Comparison of ENCODE assay signal across 18 cellular contexts in the genomic region with DNA sequence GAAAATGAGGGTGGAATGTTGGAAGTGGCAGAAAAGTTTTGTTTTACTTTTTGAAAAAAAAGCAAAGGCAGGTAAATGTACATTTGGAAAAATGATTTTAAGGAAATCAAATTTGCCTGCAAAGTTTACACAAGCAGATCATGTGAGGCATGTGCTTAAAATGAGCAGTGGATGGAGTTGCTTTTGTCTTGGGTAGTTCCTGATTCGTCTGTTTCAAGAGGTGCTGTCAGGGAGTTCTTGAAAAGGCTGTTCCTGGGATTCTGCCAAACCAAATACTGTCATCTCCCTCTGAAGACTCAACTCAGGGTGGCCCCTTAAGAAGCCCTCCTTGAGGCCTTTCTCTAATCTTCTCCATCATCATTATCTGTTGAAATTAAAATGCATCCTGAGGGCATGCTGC. TPM values are rescaled to one million over a fixed set of nuclear protein-coding genes. Genes with fewer than 3 reads are reported as not detected.
DNase-seq lines count a peak whose midpoint lies in the region; ATAC-seq and TF ChIP-seq lines count a peak whose summit lies in the region.
"Had no signal": no experiment of that assay in that cellular context is flagged by ENCODE, and none has a peak within 500 bp of the region (broad histone marks: within the 10 kb centered on the region; RNA-seq: fewer than 3 reads in every experiment).

No MANE protein-coding gene starts in this region.

- H3K4me2 ChIP-seq in smooth muscle cell: no peak overlapping the region
- H3K4me2 ChIP-seq: A549 had no signal

- H3K36me3 ChIP-seq in HEK293 (ENCODE audit: control insufficient read depth in 2 of 2, insufficient read depth in 1 of 2, low read length in 2 of 2) (no peaks in the 10 kb centered on the region), left lung (no peaks in the 10 kb centered on the region), smooth muscle cell (ENCODE audit: low read depth) (no peaks in the 10 kb centered on the region)

- H3K27ac ChIP-seq in HEK293 (ENCODE audit: extremely low read depth, low read depth, low read length) (no peak overlapping the region), left lung (no peak overlapping the region), smooth muscle cell (ENCODE audit: low read depth) (no peak overlapping the region)
- H3K27ac ChIP-seq: A549 had no signal

- no peaks in the 10 kb centered on the region for H3K79me2 ChIP-seq in smooth muscle cell (ENCODE audit: low read depth)

- H3K9me3 ChIP-seq in HEK293 (ENCODE audit: control insufficient read depth, insufficient read depth, low read depth, low read length) (no peaks in the 10 kb centered on the region), left lung (no peaks in the 10 kb centered on the region), smooth muscle cell (replicated peaks; ENCODE audit: low read depth) (no peaks in the 10 kb centered on the region)
- H3K9me3 ChIP-seq: A549, Caco-2 had no signal

- H3K4me3 ChIP-seq in HEK293 (ENCODE audit: low read depth, low read length) (no peak overlapping the region), left lung (no peak overlapping the region), smooth muscle cell (no peak overlapping the region)
- H3K4me3 ChIP-seq: A549 had no signal

- H3K27me3 ChIP-seq in left lung: no peaks in the 10 kb centered on the region
- no peaks in the 10 kb centered on the region for H3K27me3 ChIP-seq in smooth muscle cell (ENCODE audit: low read depth)

- CTCF ChIA-PET in HEK293 (lab: Yijun Ruan, JAX): no interaction called here

- no peaks in the 10 kb centered on the region for H4K20me1 ChIP-seq in smooth muscle cell (ENCODE audit: low read depth)

- intact Hi-C loops in left lung (cut with DNase I): no loop called here

- TF ChIP-seq CTCF in HEK293 (tag by site-specific recombination; IDR thresholded peaks at IDR 0.05): no peak
- TF ChIP-seq CTCF in left lung (IDR thresholded peaks at IDR 0.05): no peak
- no peak for TF ChIP-seq CTCF in smooth muscle cell (IDR thresholded peaks at IDR 0.05; ENCODE audit: borderline replicate concordance, insufficient read depth, poor library complexity, severe bottlenecking)

- H3F3A ChIP-seq in smooth muscle cell (ENCODE audit: low read depth): no peaks in the 10 kb centered on the region

- H2AFZ ChIP-seq in smooth muscle cell (ENCODE audit: low read depth): no peak overlapping the region

- WGBS in smooth muscle cell (ENCODE audit: low lambda C conversion rate): 82% methylated on average over 1 of the region's 1 CpG

- peaks cover 16% of the 10 kb centered on the region for H3K4me1 ChIP-seq in HEK293 (ENCODE audit: control insufficient read depth, insufficient read depth, low read length)
- no peaks in the 10 kb centered on the region for H3K4me1 ChIP-seq in left lung
- peaks cover 4% of the 10 kb centered on the region for H3K4me1 ChIP-seq in smooth muscle cell (ENCODE audit: low read depth)
- H3K4me1 ChIP-seq: A549, Caco-2 had no signal

- POLR2A ChIA-PET in HEK293 (lab: Yijun Ruan, JAX): no interaction called here

- ATAC-seq in left lung (peak; percentile 11), HG03439 (IDR thresholded peaks at IDR 0.05; ENCODE audit: unreplicated experiment) (no peak)
- ATAC-seq: A549, T-cell had no signal

- H3K9ac ChIP-seq in smooth muscle cell (ENCODE audit: low read depth): no peak overlapping the region

- DNase-seq in NCI-H1436 (lab: John Stamatoyannopoulos, UW) (peak; percentile 21), NCI-H1436 treated with DMSO at 0.1 percent for 48 hours (lab: John Stamatoyannopoulos, UW) (no peak), NCI-H345 treated with DMSO at 0.1 percent for 48 hours (lab: John Stamatoyannopoulos, UW; ENCODE audit: unreplicated experiment) (peak; percentile 6), left lung (no peak), smooth muscle cell (lab: John Stamatoyannopoulos, UW; ENCODE audit: unreplicated experiment) (no peak), occipital lobe (lab: John Stamatoyannopoulos, UW) (no peak)
- DNase-seq: Caco-2; EL; HFFc6; NCI-H1694; NCI-H2171 treated with DMSO at 0.1 percent for 48 hours; NCI-H524 treated with DMSO at 0.1 percent for 48 hours; NK-92 treated with Interleukin-12 subunit alpha and Interleukin-12 subunit beta, amount 100 ng/mL, for 24 hours; T-cell had no signal

TF ChIP-seq in HEK293, 187 proteins besides CTCF, POLR2A, EP300 and RAD21 (continues in another document):
- TF ChIP-seq BCL11A (tag by site-specific recombination; IDR thresholded peaks at IDR 0.05; ENCODE audit: low read depth) (no peak), ZNF76 (tag by site-specific recombination; IDR thresholded peaks at IDR 0.05; ENCODE audit: borderline replicate concordance, low read depth) (no peak), ZNF266 (tag by site-specific recombination; IDR thresholded peaks at IDR 0.05; ENCODE audit: low read depth) (no peak), MYNN (tag by site-specific recombination; IDR thresholded peaks at IDR 0.05; ENCODE audit: borderline replicate concordance) (no peak), RBAK (tag by site-specific recombination; IDR thresholded peaks at IDR 0.05) (no peak), ZNF311 (tag by site-specific recombination; IDR thresholded peaks at IDR 0.05; ENCODE audit: borderline replicate concordance) (no peak), ZNF37A (tag by site-specific recombination; IDR thresholded peaks at IDR 0.05) (no peak), ZBTB20 (tag by site-specific recombination; IDR thresholded peaks at IDR 0.05) (no peak), ZNF423 (tag by site-specific recombination; IDR thresholded peaks at IDR 0.05) (no peak), PRDM1 (tag by site-specific recombination; IDR thresholded peaks at IDR 0.05) (no peak), FEZF1 (tag by site-specific recombination; IDR thresholded peaks at IDR 0.05) (peak; percentile 78), ZNF16 (tag by site-specific recombination; IDR thresholded peaks at IDR 0.05; ENCODE audit: low read depth) (no peak), ZNF10 (tag by site-specific recombination; IDR thresholded peaks at IDR 0.05) (peak; percentile 52; the same call in 1 of the 2 replicates), ZNF768 (tag by site-specific recombination; IDR thresholded peaks at IDR 0.05) (no peak), ZBTB7A (tag by site-specific recombination; IDR thresholded peaks at IDR 0.05; ENCODE audit: low read depth) (no peak), ZNF404 (tag by site-specific recombination; IDR thresholded peaks at IDR 0.05) (no peak), ZNF843 (tag by site-specific recombination; IDR thresholded peaks at IDR 0.05) (no peak), OSR2 (tag by site-specific recombination; IDR thresholded peaks at IDR 0.05) (0 out of 2 replicates have a peak, but pooled peaks have one; percentile 9), MEIS1 (CRISPR knock-in tag; IDR thresholded peaks at IDR 0.05; ENCODE audit: borderline replicate concordance) (no peak), YY1 (tag by site-specific recombination; IDR thresholded peaks at IDR 0.05) (no peak), ZNF621 (tag by site-specific recombination; IDR thresholded peaks at IDR 0.05) (no peak), KLF7 (tag by site-specific recombination; IDR thresholded peaks at IDR 0.05; ENCODE audit: borderline replicate concordance) (no peak)
- TF ChIP-seq, protein P1, sequence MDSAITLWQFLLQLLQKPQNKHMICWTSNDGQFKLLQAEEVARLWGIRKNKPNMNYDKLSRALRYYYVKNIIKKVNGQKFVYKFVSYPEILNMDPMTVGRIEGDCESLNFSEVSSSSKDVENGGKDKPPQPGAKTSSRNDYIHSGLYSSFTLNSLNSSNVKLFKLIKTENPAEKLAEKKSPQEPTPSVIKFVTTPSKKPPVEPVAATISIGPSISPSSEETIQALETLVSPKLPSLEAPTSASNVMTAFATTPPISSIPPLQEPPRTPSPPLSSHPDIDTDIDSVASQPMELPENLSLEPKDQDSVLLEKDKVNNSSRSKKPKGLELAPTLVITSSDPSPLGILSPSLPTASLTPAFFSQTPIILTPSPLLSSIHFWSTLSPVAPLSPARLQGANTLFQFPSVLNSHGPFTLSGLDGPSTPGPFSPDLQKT (IDR thresholded peaks at IDR 0.05; ENCODE audit: borderline replicate concordance, low read depth, low read length): no peak
- TF ChIP-seq, protein P2, sequence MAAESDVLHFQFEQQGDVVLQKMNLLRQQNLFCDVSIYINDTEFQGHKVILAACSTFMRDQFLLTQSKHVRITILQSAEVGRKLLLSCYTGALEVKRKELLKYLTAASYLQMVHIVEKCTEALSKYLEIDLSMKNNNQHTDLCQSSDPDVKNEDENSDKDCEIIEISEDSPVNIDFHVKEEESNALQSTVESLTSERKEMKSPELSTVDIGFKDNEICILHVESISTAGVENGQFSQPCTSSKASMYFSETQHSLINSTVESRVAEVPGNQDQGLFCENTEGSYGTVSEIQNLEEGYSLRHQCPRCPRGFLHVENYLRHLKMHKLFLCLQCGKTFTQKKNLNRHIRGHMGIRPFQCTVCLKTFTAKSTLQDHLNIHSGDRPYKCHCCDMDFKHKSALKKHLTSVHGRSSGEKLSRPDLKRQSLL (tag by site-specific recombination; IDR thresholded peaks at IDR 0.05): no peak
- TF ChIP-seq, protein P3, sequence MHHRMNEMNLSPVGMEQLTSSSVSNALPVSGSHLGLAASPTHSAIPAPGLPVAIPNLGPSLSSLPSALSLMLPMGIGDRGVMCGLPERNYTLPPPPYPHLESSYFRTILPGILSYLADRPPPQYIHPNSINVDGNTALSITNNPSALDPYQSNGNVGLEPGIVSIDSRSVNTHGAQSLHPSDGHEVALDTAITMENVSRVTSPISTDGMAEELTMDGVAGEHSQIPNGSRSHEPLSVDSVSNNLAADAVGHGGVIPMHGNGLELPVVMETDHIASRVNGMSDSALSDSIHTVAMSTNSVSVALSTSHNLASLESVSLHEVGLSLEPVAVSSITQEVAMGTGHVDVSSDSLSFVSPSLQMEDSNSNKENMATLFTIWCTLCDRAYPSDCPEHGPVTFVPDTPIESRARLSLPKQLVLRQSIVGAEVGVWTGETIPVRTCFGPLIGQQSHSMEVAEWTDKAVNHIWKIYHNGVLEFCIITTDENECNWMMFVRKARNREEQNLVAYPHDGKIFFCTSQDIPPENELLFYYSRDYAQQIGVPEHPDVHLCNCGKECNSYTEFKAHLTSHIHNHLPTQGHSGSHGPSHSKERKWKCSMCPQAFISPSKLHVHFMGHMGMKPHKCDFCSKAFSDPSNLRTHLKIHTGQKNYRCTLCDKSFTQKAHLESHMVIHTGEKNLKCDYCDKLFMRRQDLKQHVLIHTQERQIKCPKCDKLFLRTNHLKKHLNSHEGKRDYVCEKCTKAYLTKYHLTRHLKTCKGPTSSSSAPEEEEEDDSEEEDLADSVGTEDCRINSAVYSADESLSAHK (tag by site-specific recombination; IDR thresholded peaks at IDR 0.05): peak; percentile 98

RNA-seq across cellular contexts. Expression of a gene that starts 59.0 kb away (rescaled TPM):
- under 1 TPM; 0.09 to 0.37 TPM for total RNA-seq in left lung
- 2.2 and 4.5 TPM in 2 replicates for total RNA-seq in smooth muscle cell
- polyA plus RNA-seq in smooth muscle cell: 0.93 and 2.9 TPM in 2 replicates
- total RNA-seq in occipital lobe: 0.47 TPM
- total RNA-seq: T-cell had no signal
- polyA plus RNA-seq: CD14-positive monocyte had no signal

Comparison
In these comparisons a context has a peak if more than half of its experiments do, and no peak if none do; other contexts are left out.
1. DNase-seq: peak in NCI-H1436 (single experiment) and NCI-H345 treated with DMSO at 0.1 percent for 48 hours (single experiment); none in NCI-H1436 treated with DMSO at 0.1 percent for 48 hours (single experiment), left lung (0 of 2), smooth muscle cell (single experiment) and occipital lobe (single experiment).